In genomic region chr15:47383801-47384200, GRCh38 we compare ENCODE assay signal across 1 cellular context.
TF ChIP-seq lines count a peak whose summit lies in the region.

No MANE protein-coding gene starts in this region.

TF ChIP-seq in IMR-90, 13 proteins besides CTCF, POLR2A, EP300 and RAD21 (continued from another document):
- TF ChIP-seq CEBPB (IDR thresholded peaks at IDR 0.05; ENCODE audit: low read depth, low read length), result no peak
- no peak for TF ChIP-seq SMC3 (IDR thresholded peaks at IDR 0.05; ENCODE audit: low read depth, low read length)
